In the genomic region with DNA sequence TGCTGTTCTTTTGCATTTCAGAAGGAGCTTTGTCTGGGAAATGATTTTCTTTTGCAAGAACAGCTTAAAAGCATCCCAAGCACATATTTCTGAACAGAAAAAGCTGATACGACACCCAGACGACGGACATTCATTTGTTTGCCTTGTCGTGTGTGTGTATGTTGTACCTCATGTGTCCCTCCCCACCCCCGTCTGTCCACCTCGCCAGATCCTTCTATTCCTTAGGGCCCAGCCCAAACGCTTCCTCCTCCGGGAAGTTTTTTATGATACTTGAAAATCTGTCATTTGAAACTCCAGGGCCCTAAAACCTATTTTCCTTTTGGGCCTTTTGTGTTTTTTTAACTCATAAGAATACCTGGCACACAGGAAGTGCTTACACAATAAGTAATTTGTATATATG, we compare ENCODE assay signal across 19 cellular contexts.
"Had no signal": no experiment of that assay in that cellular context is flagged by ENCODE, and none has a peak within 500 bp of the region (broad histone marks: within the 10 kb centered on the region; RNA-seq: fewer than 3 reads in every experiment).

No MANE protein-coding gene starts in this region.

- H3K36me3 Mint-ChIP-seq: WTC11 had no signal

- H3K36me3 ChIP-seq: adrenal gland, thyroid gland, uterus had no signal

- H3K27me3 Mint-ChIP-seq: activated CD4-positive, alpha-beta T cell treated with anti-CD3 and anti-CD28 coated beads, Interleukin-2, amount 10 ng/mL, durations not matched to agents 24 days and 14 days; natural killer cell treated with Interleukin-12 subunit alpha and Interleukin-12 subunit beta and Interleukin-15 and Interleukin-18, amount 100 ng/mL, for 72 hours had no signal

- H3K27ac Mint-ChIP-seq: activated CD4-positive, alpha-beta T cell treated with anti-CD3 and anti-CD28 coated beads, Interleukin-2, amount 10 ng/mL, durations not matched to agents 24 days and 14 days; activated naive CD4-positive, alpha-beta T cell treated with anti-CD3 and anti-CD28 coated beads for 36 hours; WTC11 had no signal

- DNase-seq: activated CD4-positive, alpha-beta T cell treated with anti-CD3 and anti-CD28 coated beads, Interleukin-2, amount 10 ng/mL, durations not matched to agents 24 days and 14 days; activated CD8-positive, alpha-beta memory T cell treated with anti-CD3 and anti-CD28 coated beads, Interleukin-2, amount 50 U/mL, for 4 hours; activated naive CD4-positive, alpha-beta T cell treated with anti-CD3 and anti-CD28 coated beads for 36 hours; activated T-cell treated with anti-CD3 and anti-CD28 coated beads, Interleukin-2, amount 50 U/mL, for 4 hours; adrenal gland; cerebellar nuclear complex; effector CD4-positive, alpha-beta T cell; esophagus squamous epithelium; heart right ventricle; immature natural killer cell; occipital lobe; retina; stimulated activated naive CD4-positive, alpha-beta T cell treated with Interleukin-2 at 50 U/mL for 16 hours; SW 1271; T-helper 2 cell; thyroid gland; uterus had no signal

- H3K27ac ChIP-seq: adrenal gland, esophagus squamous epithelium, heart right ventricle had no signal

- H3K27me3 ChIP-seq: adrenal gland, esophagus squamous epithelium, heart right ventricle, thyroid gland, uterus had no signal

- H3K9me3 ChIP-seq: adrenal gland, esophagus squamous epithelium, heart right ventricle, thyroid gland, uterus had no signal

- H3K4me3 ChIP-seq: adrenal gland, esophagus squamous epithelium, heart right ventricle, thyroid gland, uterus had no signal

- H3K9me3 Mint-ChIP-seq: activated CD4-positive, alpha-beta T cell treated with anti-CD3 and anti-CD28 coated beads, Interleukin-2, amount 10 ng/mL, durations not matched to agents 24 days and 14 days; activated naive CD4-positive, alpha-beta T cell treated with anti-CD3 and anti-CD28 coated beads for 36 hours; activated T-cell treated with anti-CD3 and anti-CD28 coated beads, Interleukin-2, amount 50 U/mL, for 4 hours; immature natural killer cell; WTC11 had no signal

- ATAC-seq: activated T-cell treated with anti-CD3 and anti-CD28 coated beads, Interleukin-2, amount 50 U/mL, for 4 hours; heart right ventricle; natural killer cell treated with Interleukin-12 subunit alpha and Interleukin-12 subunit beta and Interleukin-15 and Interleukin-18, amount 100 ng/mL, for 72 hours; WTC11 had no signal

- H3K4me3 Mint-ChIP-seq: activated CD4-positive, alpha-beta T cell treated with anti-CD3 and anti-CD28 coated beads, Interleukin-2, amount 10 ng/mL, durations not matched to agents 24 days and 14 days; activated naive CD4-positive, alpha-beta T cell treated with anti-CD3 and anti-CD28 coated beads for 36 hours; activated T-cell treated with anti-CD3 and anti-CD28 coated beads, Interleukin-2, amount 50 U/mL, for 4 hours; immature natural killer cell; natural killer cell treated with Interleukin-12 subunit alpha and Interleukin-12 subunit beta and Interleukin-15 and Interleukin-18, amount 100 ng/mL, for 72 hours; WTC11 had no signal
